In the genomic region with DNA sequence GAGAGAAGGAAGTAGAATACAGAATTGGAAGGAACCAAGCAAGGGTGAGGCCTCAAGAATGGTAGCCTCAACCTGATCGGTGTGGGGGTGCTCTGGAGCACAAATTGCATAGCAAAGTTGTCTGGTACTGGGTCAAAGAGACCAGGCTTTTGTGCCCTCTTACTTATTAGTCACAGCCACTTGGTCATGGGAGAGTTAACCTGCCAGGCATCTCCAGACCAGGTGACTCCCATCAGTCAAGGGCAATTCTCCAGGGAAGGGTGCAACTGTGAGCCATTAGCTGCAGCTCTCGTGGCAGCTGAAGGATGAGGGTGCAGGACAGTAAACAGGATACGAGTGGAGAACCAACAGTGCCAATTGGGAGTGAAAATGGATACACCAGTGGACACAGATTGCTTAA, we compare ENCODE assay signal across 11 cellular contexts.
"Had no signal": no experiment of that assay in that cellular context is flagged by ENCODE, and none has a peak within 500 bp of the region (broad histone marks: within the 10 kb centered on the region; RNA-seq: fewer than 3 reads in every experiment).

No MANE protein-coding gene starts in this region.

- H3K4me1 ChIP-seq: prostate gland, right lobe of liver, spleen, tibial nerve had no signal

- H3K4me3 ChIP-seq: prostate gland, right lobe of liver, spleen, tibial nerve had no signal

- DNase-seq: activated effector memory CD4-positive, alpha-beta T cell treated with anti-CD3 and anti-CD28 coated beads, Interleukin-2, amount 50 U/mL, for 16 hours; activated T-cell treated with anti-CD3 and anti-CD28 coated beads, Interleukin-2, amount 50 U/mL, for 1 hour; amygdala; brain microvascular endothelial cell; naive thymus-derived CD8-positive, alpha-beta T cell; occipital lobe; right lobe of liver; spleen; stimulated activated CD4-positive, alpha-beta T cell treated with anti-CD3 and anti-CD28 coated beads, Interleukin-1b, Interleukin-23, amount 100 ng/mL, for 48 hours had no signal

- H3K27ac ChIP-seq: brain microvascular endothelial cell, prostate gland, right lobe of liver, spleen, tibial nerve had no signal

- H3K9me3 ChIP-seq: prostate gland, right lobe of liver, spleen, tibial nerve had no signal

- H3K27me3 ChIP-seq: brain microvascular endothelial cell, right lobe of liver, spleen, tibial nerve had no signal

- H3K36me3 ChIP-seq: brain microvascular endothelial cell, prostate gland, right lobe of liver, spleen, tibial nerve had no signal
